ENCODE assay signal across 8 cellular contexts in the genomic region with DNA sequence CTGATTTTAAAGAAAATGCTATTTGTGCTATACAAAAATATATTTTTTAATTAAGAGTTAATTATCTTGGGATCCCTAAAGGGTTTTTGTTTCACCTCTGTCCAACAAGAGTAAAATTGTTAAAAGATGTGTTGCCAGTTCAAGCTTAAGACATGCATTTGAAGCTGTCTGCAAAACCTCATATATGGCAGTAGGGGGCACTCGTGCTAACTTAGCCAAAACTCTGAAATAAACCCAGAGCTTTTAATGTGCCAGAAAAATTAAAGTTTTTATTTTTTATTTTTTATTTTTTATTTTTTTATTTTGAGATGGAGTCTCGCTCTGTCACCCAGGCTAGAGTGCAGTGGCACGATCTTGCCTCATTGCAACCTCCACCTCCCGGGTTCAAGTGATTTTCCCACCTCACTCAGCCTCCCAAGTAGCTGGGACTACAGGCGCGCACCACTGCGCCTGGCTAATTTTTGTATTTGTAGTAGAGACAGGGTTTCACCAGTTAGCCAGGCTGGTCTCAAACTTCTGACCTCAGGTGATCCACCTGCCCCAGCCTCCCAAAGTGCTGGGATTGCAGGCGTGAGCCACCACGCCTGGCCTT. TPM values are rescaled to one million over a fixed set of nuclear protein-coding genes. Genes with fewer than 3 reads are reported as not detected.
DNase-seq lines count a peak whose midpoint lies in the region; ATAC-seq, FAIRE-seq and TF ChIP-seq lines count a peak whose summit lies in the region.
"Not testable (repeated sequence)": the region's sequence is repeated elsewhere in the genome, so short reads cannot be mapped to it uniquely, and the experiment has no call there.

No MANE protein-coding gene starts in this region.

- DNase-seq in AG08395 (ENCODE audit: low spot score) (peak; percentile 60), MM.1S (peak; percentile 51), bronchial epithelial cell (ENCODE audit: low read depth) (peak; percentile 53)
- DNase-seq in RWPE2 (ENCODE audit: low spot score); heart right ventricle: not testable (repeated sequence)

- H4K20me1 ChIP-seq in MM.1S (ENCODE audit: insufficient read depth, low read length), result not testable (repeated sequence)

- intact Hi-C loops in heart right ventricle (cut with DNase I), result loop anchor here in 4 of 10 donors (2.0 to 10.0 kb wide), 6 partner anchors 54 to 177 kb away; a partner anchor contains a TSS

- peaks cover 16% of the 10 kb centered on the region; the same call in 1 of the 2 replicates for H3F3A ChIP-seq in MM.1S (ENCODE audit: insufficient read depth, low read length)

- peaks cover 23% of the 10 kb centered on the region for H3K79me2 ChIP-seq in MM.1S (ENCODE audit: low read length)

- ATAC-seq in HG02588 (IDR thresholded peaks at IDR 0.05; ENCODE audit: unreplicated experiment), result peak; percentile 47
- ATAC-seq in RWPE2 (ENCODE audit: low read depth); heart right ventricle: not testable (repeated sequence)

- 79 to 87% methylated on average over 9 of the region's 9 CpGs for whole genome bisulfite sequencing in heart right ventricle, 2 donors

- not testable (repeated sequence) for H3K9me3 ChIP-seq in MM.1S (replicated peaks; ENCODE audit: insufficient read depth, low read length); RWPE2 (ENCODE audit: severe bottlenecking); heart right ventricle; neutrophil

- H3K9ac ChIP-seq in MM.1S (ENCODE audit: low read length), result not testable (repeated sequence)

- H3K27me3 ChIP-seq in MM.1S (replicated peaks; ENCODE audit: insufficient read depth, low read length); RWPE2 (ENCODE audit: insufficient read depth, poor library complexity, severe bottlenecking); bronchial epithelial cell (ENCODE audit: control insufficient read depth, insufficient read depth, low read length); heart right ventricle; neutrophil: not testable (repeated sequence)

- H3K4me3 ChIP-seq in MM.1S (ENCODE audit: low read length); RWPE2 (ENCODE audit: severe bottlenecking); bronchial epithelial cell (ENCODE audit: low read depth, low read length); heart right ventricle; neutrophil (ENCODE audit: low read depth in 1 of 2, low read length in 1 of 2): not testable (repeated sequence)

- H3K36me3 ChIP-seq in MM.1S (replicated peaks; ENCODE audit: insufficient read depth, low read length), result peaks cover 36% of the 10 kb centered on the region
- peaks cover 100% of the 10 kb centered on the region for H3K36me3 ChIP-seq in RWPE2 (ENCODE audit: low read depth)
- peaks cover 15% of the 10 kb centered on the region for H3K36me3 ChIP-seq in bronchial epithelial cell (ENCODE audit: control insufficient read depth, insufficient read depth, low read length)
- H3K36me3 ChIP-seq in heart right ventricle, result peaks cover 0 to 100% (median 73%) of the 10 kb centered on the region in 9 donors
- H3K36me3 ChIP-seq in neutrophil, result peaks cover 90% of the 10 kb centered on the region

- TF ChIP-seq CTCF in GM12873 (IDR thresholded peaks at IDR 0.05; ENCODE audit: insufficient read depth, low read depth, low read length, missing control alignments) (peak; percentile 68), MM.1S (IDR thresholded peaks at IDR 0.05; ENCODE audit: low read length) (peak; percentile 41), RWPE2 (IDR thresholded peaks at IDR 0.05; ENCODE audit: poor library complexity, severe bottlenecking) (peak; percentile 72), bronchial epithelial cell (IDR thresholded peaks at IDR 0.05; ENCODE audit: insufficient read depth, low read length, severe bottlenecking) (peak; percentile 54), heart right ventricle (IDR thresholded peaks at IDR 0.05) (peak; percentile 30 to 88 (median 69)), neutrophil (IDR thresholded peaks at IDR 0.05) (peak; percentile 75)

- H3K4me2 ChIP-seq in MM.1S (ENCODE audit: low read depth, low read length), result not testable (repeated sequence)

- H3K27ac ChIP-seq in MM.1S (ENCODE audit: low read length); RWPE2 (ENCODE audit: poor library complexity, severe bottlenecking); heart right ventricle; neutrophil: not testable (repeated sequence)

- not testable (repeated sequence) for H2AFZ ChIP-seq in MM.1S (ENCODE audit: low read length)

- not testable (repeated sequence) for H3K9me2 ChIP-seq in MM.1S (replicated peaks; ENCODE audit: insufficient read depth, low read length)

- not testable (repeated sequence) for H3K4me1 ChIP-seq in MM.1S (ENCODE audit: low read length); RWPE2 (ENCODE audit: insufficient read depth, poor library complexity, severe bottlenecking); heart right ventricle; neutrophil (ENCODE audit: control insufficient read depth in 1 of 2, insufficient read depth in 1 of 2, low read depth in 1 of 2, low read length in 1 of 2)

- not testable (repeated sequence) for FAIRE-seq in bronchial epithelial cell (lab: Jason Lieb, UNC)

RNA-seq across cellular contexts. Expression of a gene that starts 8.8 kb away (rescaled TPM):
- total RNA-seq in bronchial epithelial cell (415 and 431 TPM in 2 replicates), heart right ventricle (100 to 1,000 TPM; 316 to 552 (median 463) TPM)
- polyA plus RNA-seq in heart right ventricle, result 100 to 1,000 TPM; 123 to 342 TPM

RNA-seq across cellular contexts. Expression of a gene that starts 25.5 kb away (rescaled TPM):
- total RNA-seq in bronchial epithelial cell, result 0.53 and 2.6 TPM in 2 replicates
- total RNA-seq in heart right ventricle, result not detected
- polyA plus RNA-seq in heart right ventricle, result not detected

RNA-seq across cellular contexts. Expression of a gene that starts 46.2 kb away (rescaled TPM):
- 0.53 and 0.90 TPM in 2 replicates for total RNA-seq in bronchial epithelial cell
- 1 to 10 TPM in 3 of 10 donors, under 1 TPM in 7; 0.12 to 1.3 (median 0.49) TPM for total RNA-seq in heart right ventricle
- polyA plus RNA-seq in heart right ventricle, result under 1 TPM; 0.12 to 0.29 TPM
